Comparison of ENCODE assay signal across 29 cellular contexts in the genomic region with DNA sequence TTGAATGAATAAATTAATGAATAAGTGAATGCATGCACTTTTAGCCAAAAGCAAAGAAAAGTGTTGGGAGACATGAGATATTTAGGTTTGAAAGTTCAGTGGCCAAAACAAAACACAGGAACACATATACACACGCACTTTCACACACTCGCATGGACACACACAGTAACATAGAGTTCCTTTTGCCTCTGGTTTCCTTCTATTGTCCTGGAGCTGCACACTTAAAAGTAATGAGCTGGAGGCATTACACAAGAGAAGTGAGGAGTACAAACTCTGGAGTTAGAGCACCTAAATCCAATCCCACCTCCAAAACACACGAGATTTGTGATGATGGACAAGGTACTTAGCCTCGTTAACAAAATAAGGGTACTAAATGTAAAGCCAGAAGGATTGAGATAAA.
"Had no signal": no experiment of that assay in that cellular context is flagged by ENCODE, and none has a peak within 500 bp of the region (broad histone marks: within the 10 kb centered on the region; RNA-seq: fewer than 3 reads in every experiment).

No MANE protein-coding gene starts in this region.

- H3K4me3 ChIP-seq: ascending aorta, esophagus muscularis mucosa, heart left ventricle, lung, ovary, prostate gland, sigmoid colon, stomach, thyroid gland, upper lobe of left lung had no signal

- H3K36me3 ChIP-seq: ovary, prostate gland had no signal

- H3K27ac ChIP-seq: ascending aorta, esophagus muscularis mucosa, foreskin keratinocyte, ovary, prostate gland, sigmoid colon, stomach, thyroid gland, upper lobe of left lung, VCaP had no signal

- H3K9me3 ChIP-seq: ascending aorta, esophagus muscularis mucosa, heart left ventricle, ovary, prostate gland, sigmoid colon, stomach, thyroid gland, upper lobe of left lung had no signal

- H3K27me3 ChIP-seq: ascending aorta, esophagus muscularis mucosa, foreskin keratinocyte, heart left ventricle, ovary, sigmoid colon, stomach, thyroid gland, upper lobe of left lung had no signal

- FAIRE-seq: small intestine, TTC549 had no signal

- ATAC-seq: activated CD8-positive, alpha-beta T cell treated with anti-CD3 and anti-CD28 coated beads for 36 hours; foreskin keratinocyte; left lobe of liver; stimulated activated naive B cell treated with anti-CD40 and anti-IgM and Interleukin-4, amounts not matched to agents 10 μg/mL and 1 μg/mL and 100 μg/mL, for 72 hours had no signal

- H3K4me1 ChIP-seq: foreskin keratinocyte, prostate gland, thyroid gland, upper lobe of left lung had no signal

- DNase-seq: activated CD4-positive, alpha-beta T cell treated with anti-CD3 and anti-CD28 coated beads, Interleukin-2, amount 10 ng/mL, durations not matched to agents 24 days and 14 days; activated CD8-positive, alpha-beta T cell treated with anti-CD3 and anti-CD28 coated beads for 36 hours; activated effector memory CD4-positive, alpha-beta T cell treated with Interleukin-2 at 50 U/mL for 16 hours; activated naive CD4-positive, alpha-beta T cell treated with Interleukin-2 at 50 U/mL for 16 hours; activated naive CD8-positive, alpha-beta T cell treated with anti-CD3 and anti-CD28 coated beads for 36 hours; activated T-cell treated with anti-CD3 and anti-CD28 coated beads, Interleukin-2, amount 50 U/mL, for 48 hours; caudate nucleus; cortex of kidney; foreskin keratinocyte; heart left ventricle; ovary; sigmoid colon; small intestine; stimulated activated CD4-positive, alpha-beta T cell treated with anti-CD3 and anti-CD28 coated beads, Interleukin-1b, Interleukin-23, amount 100 ng/mL, for 48 hours; stimulated activated CD4-positive, alpha-beta T cell treated with anti-CD3 and anti-CD28 coated beads, Interleukin-4, amount 100 ng/mL, for 4 hours; stimulated activated CD8-positive, alpha-beta memory T cell treated with anti-CD3 and anti-CD28 coated beads, Interleukin-4, amount 100 ng/mL, for 48 hours; stimulated activated naive B cell treated with anti-CD40 and anti-IgM and Interleukin-4, amounts not matched to agents 10 μg/mL and 1 μg/mL and 100 μg/mL, for 72 hours; stomach; SW 1271; T-helper 9 cell; thyroid gland; upper lobe of left lung had no signal
